ENCODE assay signal across 20 cellular contexts in genomic region chr1:25541425-25541824, GRCh38. TPM values are rescaled to one million over a fixed set of nuclear protein-coding genes. Genes with fewer than 3 reads are reported as not detected.
A peak's percentile ranks its signal among the peaks of the same experiment; 100 is the strongest.
DNase-seq lines count a peak whose midpoint lies in the region; ATAC-seq, FAIRE-seq and TF ChIP-seq lines count a peak whose summit lies in the region.
"Had no signal": no experiment of that assay in that cellular context is flagged by ENCODE, and none has a peak within 500 bp of the region (broad histone marks: within the 10 kb centered on the region; RNA-seq: fewer than 3 reads in every experiment).

No MANE protein-coding gene starts in this region.

- ATAC-seq in activated naive CD8-positive, alpha-beta T cell treated with anti-CD3 and anti-CD28 coated beads, Interleukin-2, amount 50 U/mL, for 24 hours = no peak
- no peak for ATAC-seq in HepG2
- ATAC-seq in natural killer cell treated with Interleukin-12 subunit alpha and Interleukin-12 subunit beta and Interleukin-15 and Interleukin-18, amount 100 ng/mL, for 72 hours = no peak
- ATAC-seq: Right ventricle myocardium inferior had no signal

- WGBS in HepG2 (ENCODE audit: low lambda C conversion rate) = 0% methylated on average over 1 of the region's 1 CpG
- WGBS in neuronal stem cell (ENCODE audit: extremely low coverage in 2 of 2, insufficient read length in 2 of 2, insufficient replicate concordance in 1 of 2), 2 donors = no CpG with 5 or more reads among the region's 1 CpG

- peaks cover 20% of the 10 kb centered on the region for H3K4me1 Mint-ChIP-seq in activated naive CD8-positive, alpha-beta T cell treated with anti-CD3 and anti-CD28 coated beads for 36 hours
- peaks cover 22% of the 10 kb centered on the region for H3K4me1 Mint-ChIP-seq in activated naive CD8-positive, alpha-beta T cell treated with anti-CD3 and anti-CD28 coated beads, Interleukin-2, amount 50 U/mL, for 24 hours
- H3K4me1 Mint-ChIP-seq in natural killer cell treated with Interleukin-12 subunit alpha and Interleukin-12 subunit beta and Interleukin-15 and Interleukin-18, amount 100 ng/mL, for 72 hours (ENCODE audit: low read depth in 2 of 2) = peaks cover 0 to 6% of the 10 kb centered on the region in 2 donors
- peaks cover 14% of the 10 kb centered on the region for H3K4me1 Mint-ChIP-seq in osteocyte (ENCODE audit: unreplicated experiment)

- H3K9me3 ChIP-seq in HepG2 (ENCODE audit: low read length) (no peaks in the 10 kb centered on the region), neuronal stem cell (replicated peaks in 1 of 2; ENCODE audit: control insufficient read depth in 2 of 2, insufficient read depth in 1 of 2, low read depth in 1 of 2, low read length in 2 of 2) (no peaks in the 10 kb centered on the region)
- H3K9me3 ChIP-seq: MG63 had no signal

- POLR2A ChIA-PET in HepG2 (lab: Yijun Ruan, JAX) = no interaction called here

- no peak overlapping the region for H2BK5ac ChIP-seq in neuronal stem cell (ENCODE audit: low read length)

- H3K27me3 ChIP-seq in HepG2 (ENCODE audit: control insufficient read depth in 1 of 2, insufficient read depth in 2 of 2, low read length in 2 of 2) (peaks cover 4 to 9% of the 10 kb centered on the region in 2 experiments; a peak in 4 of 5 replicates), neuronal stem cell (ENCODE audit: control insufficient read depth in 3 of 3, insufficient read depth in 3 of 3, low read depth in 1 of 3, low read length in 3 of 3) (peaks cover 0 to 32% (median 11%) of the 10 kb centered on the region in 3 experiments)
- H3K27me3 ChIP-seq: MG63 had no signal

- no peaks in the 10 kb centered on the region for H4K20me1 ChIP-seq in HepG2 (ENCODE audit: insufficient read depth, low read length)

- TF ChIP-seq POLR2A in HepG2 (IDR thresholded peaks at IDR 0.05; ENCODE audit: insufficient read depth in 1 of 2, low read depth in 2 of 2, low read length in 2 of 2) = no peak

- no peaks in the 10 kb centered on the region for H3K9me3 Mint-ChIP-seq in activated naive CD8-positive, alpha-beta T cell treated with anti-CD3 and anti-CD28 coated beads for 36 hours
- no peaks in the 10 kb centered on the region for H3K9me3 Mint-ChIP-seq in activated naive CD8-positive, alpha-beta T cell treated with anti-CD3 and anti-CD28 coated beads, Interleukin-2, amount 50 U/mL, for 24 hours
- no peaks in the 10 kb centered on the region for H3K9me3 Mint-ChIP-seq in natural killer cell treated with Interleukin-12 subunit alpha and Interleukin-12 subunit beta and Interleukin-15 and Interleukin-18, amount 100 ng/mL, for 72 hours
- H3K9me3 Mint-ChIP-seq in osteocyte (ENCODE audit: unreplicated experiment) = no peaks in the 10 kb centered on the region
- H3K9me3 Mint-ChIP-seq: HFFc6 had no signal

- CTCF ChIA-PET in HepG2 (lab: Yijun Ruan, JAX; ENCODE audit: low intra/inter-chr PET ratio, low total read pairs) = no interaction called here

- no peak overlapping the region for H2BK120ac ChIP-seq in neuronal stem cell (ENCODE audit: low read depth, low read length)

- H3K23ac ChIP-seq in neuronal stem cell (ENCODE audit: low read depth, low read length, poor library complexity) = no peak overlapping the region

- no peak for FAIRE-seq in HepG2 (lab: Jason Lieb, UNC)

- H2BK15ac ChIP-seq in neuronal stem cell (ENCODE audit: low read length) = peak overlapping the region; percentile 32

- H3K27ac ChIP-seq in HepG2 (ENCODE audit: extremely low read length, insufficient read depth, low read length) (no peak overlapping the region), neuronal stem cell (replicated peaks; ENCODE audit: low read length) (no peak overlapping the region)
- H3K27ac ChIP-seq: 22Rv1 had no signal

- no peak for DNase-seq in activated naive CD8-positive, alpha-beta T cell treated with anti-CD3 and anti-CD28 coated beads for 36 hours
- DNase-seq in activated naive CD8-positive, alpha-beta T cell treated with anti-CD3 and anti-CD28 coated beads, Interleukin-2, amount 50 U/mL, for 24 hours = no peak
- DNase-seq in HepG2 (ENCODE audit: low spot score) (peak; percentile 41), neuronal stem cell (ENCODE audit: low spot score) (no peak), SHP77 treated with DMSO at 0.1 percent for 48 hours (lab: John Stamatoyannopoulos, UW) (no peak), osteocyte (ENCODE audit: extremely low spot score, unreplicated experiment) (no peak)
- DNase-seq in stimulated activated CD4-positive, alpha-beta T cell treated with anti-CD3 and anti-CD28 coated beads, Interleukin-4, amount 100 ng/mL, for 1 hour = no peak
- DNase-seq in natural killer cell treated with Interleukin-12 subunit alpha and Interleukin-12 subunit beta and Interleukin-15 and Interleukin-18, amount 100 ng/mL, for 72 hours (ENCODE audit: low spot score) = no peak
- DNase-seq: AML-193, DMS79, HFFc6, MG63, NCI-H1417, NCI-H1694 treated with DMSO at 0.1 percent for 48 hours, NCI-H2081 treated with DMSO at 0.1 percent for 48 hours, NCI-H2171 treated with DMSO at 0.1 percent for 48 hours, NCI-H526, OCI-M1 had no signal

- in situ Hi-C loops in HepG2 (cut with HindIII; ENCODE audit: extremely low pct_ligation_motif_present, low pct_unique_long_range_greater_than_20kb) = no loop called here

- no peaks in the 10 kb centered on the region for H3K27me3 Mint-ChIP-seq in activated naive CD8-positive, alpha-beta T cell treated with anti-CD3 and anti-CD28 coated beads for 36 hours
- no peaks in the 10 kb centered on the region for H3K27me3 Mint-ChIP-seq in activated naive CD8-positive, alpha-beta T cell treated with anti-CD3 and anti-CD28 coated beads, Interleukin-2, amount 50 U/mL, for 24 hours
- H3K27me3 Mint-ChIP-seq in natural killer cell treated with Interleukin-12 subunit alpha and Interleukin-12 subunit beta and Interleukin-15 and Interleukin-18, amount 100 ng/mL, for 72 hours = no peaks in the 10 kb centered on the region
- no peaks in the 10 kb centered on the region for H3K27me3 Mint-ChIP-seq in osteocyte (ENCODE audit: unreplicated experiment)

- TF ChIP-seq RAD21 in HepG2 (CRISPR knock-in tag; IDR thresholded peaks at IDR 0.05) = no peak

- no peak overlapping the region for H2AFZ ChIP-seq in HepG2 (ENCODE audit: low read length)
- H2AFZ ChIP-seq in neuronal stem cell (ENCODE audit: low read length) = no peak overlapping the region

- H3K27ac Mint-ChIP-seq in activated naive CD8-positive, alpha-beta T cell treated with anti-CD3 and anti-CD28 coated beads for 36 hours = peak overlapping the region; percentile 62
- H3K27ac Mint-ChIP-seq in activated naive CD8-positive, alpha-beta T cell treated with anti-CD3 and anti-CD28 coated beads, Interleukin-2, amount 50 U/mL, for 24 hours = no peak overlapping the region
- H3K27ac Mint-ChIP-seq in natural killer cell treated with Interleukin-12 subunit alpha and Interleukin-12 subunit beta and Interleukin-15 and Interleukin-18, amount 100 ng/mL, for 72 hours = no peak overlapping the region
- H3K27ac Mint-ChIP-seq in osteocyte (ENCODE audit: unreplicated experiment) = no peak overlapping the region
- H3K27ac Mint-ChIP-seq: HFFc6 had no signal

- H3K18ac ChIP-seq in neuronal stem cell (ENCODE audit: low read length) = no peak overlapping the region

- H3K36me3 Mint-ChIP-seq in activated naive CD8-positive, alpha-beta T cell treated with anti-CD3 and anti-CD28 coated beads for 36 hours = no peaks in the 10 kb centered on the region
- H3K36me3 Mint-ChIP-seq in activated naive CD8-positive, alpha-beta T cell treated with anti-CD3 and anti-CD28 coated beads, Interleukin-2, amount 50 U/mL, for 24 hours (ENCODE audit: low read depth) = no peaks in the 10 kb centered on the region
- no peaks in the 10 kb centered on the region for H3K36me3 Mint-ChIP-seq in natural killer cell treated with Interleukin-12 subunit alpha and Interleukin-12 subunit beta and Interleukin-15 and Interleukin-18, amount 100 ng/mL, for 72 hours
- H3K36me3 Mint-ChIP-seq in osteocyte (ENCODE audit: unreplicated experiment) = no peaks in the 10 kb centered on the region

- H2AK5ac ChIP-seq in neuronal stem cell (ENCODE audit: low read depth, low read length) = no peak overlapping the region

- H3K79me2 ChIP-seq in HepG2 (ENCODE audit: insufficient read depth, low read length) = no peaks in the 10 kb centered on the region

- H3K4me2 ChIP-seq in HepG2 (ENCODE audit: low read depth, low read length) = peak overlapping the region; percentile 49
- no peak overlapping the region for H3K4me2 ChIP-seq in neuronal stem cell (ENCODE audit: insufficient read depth, low read length, poor library complexity, severe bottlenecking)

- H3K36me3 ChIP-seq in HepG2 (replicated peaks in 1 of 2; ENCODE audit: control insufficient read depth in 1 of 2, insufficient read depth in 2 of 2, low read length in 2 of 2) (no peaks in the 10 kb centered on the region), neuronal stem cell (replicated peaks in 1 of 2; ENCODE audit: control insufficient read depth in 2 of 2, insufficient read depth in 2 of 2, low read length in 2 of 2) (no peaks in the 10 kb centered on the region)
- H3K36me3 ChIP-seq: MG63 had no signal

- H3K4me1 ChIP-seq in HepG2 (ENCODE audit: insufficient read depth, low read length) (peaks cover 58% of the 10 kb centered on the region), neuronal stem cell (ENCODE audit: control insufficient read depth in 2 of 2, insufficient read depth in 1 of 2, low read depth in 1 of 2, low read length in 2 of 2) (peaks cover 10 to 11% of the 10 kb centered on the region in 2 donors)

- no peak overlapping the region for H3K4ac ChIP-seq in neuronal stem cell (ENCODE audit: low read length)

- no TSS peak for BruUV-seq in HepG2 (replicated peaks; lab: Mats Ljungman, UMichigan)

- H3K14ac ChIP-seq in neuronal stem cell (ENCODE audit: low read length) = no peak overlapping the region

- no peak overlapping the region for H4K91ac ChIP-seq in neuronal stem cell (ENCODE audit: low read depth, low read length, poor library complexity)

- no peaks in the 10 kb centered on the region for H3K79me1 ChIP-seq in neuronal stem cell (ENCODE audit: low read depth, low read length)

- intact Hi-C loops in HepG2 (cut with micrococcal nuclease; ENCODE audit: unreplicated experiment) = no loop called here

- no peak overlapping the region for H3K4me3 Mint-ChIP-seq in activated naive CD8-positive, alpha-beta T cell treated with anti-CD3 and anti-CD28 coated beads for 36 hours
- H3K4me3 Mint-ChIP-seq in activated naive CD8-positive, alpha-beta T cell treated with anti-CD3 and anti-CD28 coated beads, Interleukin-2, amount 50 U/mL, for 24 hours = no peak overlapping the region
- no peak overlapping the region for H3K4me3 Mint-ChIP-seq in natural killer cell treated with Interleukin-12 subunit alpha and Interleukin-12 subunit beta and Interleukin-15 and Interleukin-18, amount 100 ng/mL, for 72 hours
- no peak overlapping the region for H3K4me3 Mint-ChIP-seq in osteocyte (ENCODE audit: unreplicated experiment)

- TF ChIP-seq EP300 in HepG2 (IDR thresholded peaks at IDR 0.05; ENCODE audit: low read depth in 2 of 2, low read length in 2 of 2) (no peak), HepG2 (CRISPR knock-in tag; IDR thresholded peaks at IDR 0.05; ENCODE audit: borderline replicate concordance) (no peak)

- H3K4me3 ChIP-seq in HepG2 (replicated peaks in 1 of 3; ENCODE audit: insufficient read depth in 1 of 3, low read depth in 2 of 3, low read length in 3 of 3) (0 out of 6 replicates have a peak overlapping the region, but pooled peaks of 1 of the 3 experiments have one; percentile 22), neuronal stem cell (ENCODE audit: low read length in 2 of 2) (no peak overlapping the region)
- H3K4me3 ChIP-seq: MG63 had no signal

- no peak overlapping the region for H4K8ac ChIP-seq in neuronal stem cell (ENCODE audit: low read depth, low read length)

- TF ChIP-seq CTCF in HepG2 (CRISPR knock-in tag; IDR thresholded peaks at IDR 0.05) = no peak
- TF ChIP-seq CTCF in osteocyte (IDR thresholded peaks at IDR 0.05) = no peak

- no peak overlapping the region for H3K9ac ChIP-seq in HepG2 (ENCODE audit: insufficient read depth, low read depth, low read length)
- H3K9ac ChIP-seq in neuronal stem cell (ENCODE audit: low read depth, low read length, poor library complexity) = no peak overlapping the region

- no peak overlapping the region for H2BK12ac ChIP-seq in neuronal stem cell (ENCODE audit: low read length)

RNA-seq across cellular contexts. Expression of gene LDLRAP1, which starts 2.0 kb away (rescaled TPM):
- total RNA-seq in activated naive CD8-positive, alpha-beta T cell treated with anti-CD3 and anti-CD28 coated beads for 36 hours = 10 to 100 TPM; 14.3 to 17.4 TPM
- total RNA-seq in HepG2 (2016; rRNA removed; fragmentation: Illumina TruSeq; extraction: Trizol) = 6.3 and 7.2 TPM in 2 replicates
- 1.6 and 1.8 TPM in 2 replicates for total RNA-seq in HepG2 (2016; cell fraction: cytosol; rRNA removed; fragmentation: Illumina TruSeq; extraction: Trizol; ENCODE audit: low read depth)
- 5.6 and 7.1 TPM in 2 replicates for total RNA-seq in HepG2 (2016; cell fraction: insoluble cytoplasmic fraction; rRNA removed; fragmentation: Illumina TruSeq; extraction: Trizol)
- 5.1 and 6.4 TPM in 2 replicates for total RNA-seq in HepG2 (2016; cell fraction: membrane; rRNA removed; fragmentation: Illumina TruSeq; extraction: Trizol)
- total RNA-seq in HepG2 (2016; cell fraction: nucleus; rRNA removed; fragmentation: Illumina TruSeq; extraction: Trizol) = 4.2 and 4.7 TPM in 2 replicates
- polyA plus RNA-seq in HepG2 (2011; rRNA removed) = 12.1 and 13.7 TPM in 2 replicates
- polyA plus RNA-seq in HepG2 (2011; cell fraction: cytosol; rRNA removed) = 9.5 and 10.4 TPM in 2 replicates
- 22.0 and 26.7 TPM in 2 replicates for polyA plus RNA-seq in HepG2 (2011; cell fraction: nucleus; rRNA removed)
- polyA plus RNA-seq in HepG2 (2012) = 7.7 and 7.8 TPM in 2 replicates
- polyA plus RNA-seq in HepG2 (2016; cell fraction: cytosol; fragmentation: Illumina TruSeq; extraction: Trizol; ENCODE audit: low read depth) = 1.6 and 1.8 TPM in 2 replicates
- polyA plus RNA-seq in HepG2 (2016; cell fraction: insoluble cytoplasmic fraction; fragmentation: Illumina TruSeq; extraction: Trizol; ENCODE audit: low read depth) = 7.0 and 8.1 TPM in 2 replicates
- 4.6 and 4.8 TPM in 2 replicates for polyA plus RNA-seq in HepG2 (2016; cell fraction: membrane; fragmentation: Illumina TruSeq; extraction: Trizol; ENCODE audit: low read depth)
- polyA plus RNA-seq in HepG2 (2016; cell fraction: nucleus; fragmentation: Illumina TruSeq; extraction: Trizol; ENCODE audit: insufficient read depth, low read depth) = 12.0 and 13.6 TPM in 2 replicates
- 12.3 and 19.3 TPM in 2 replicates for polyA minus RNA-seq in HepG2 (2011; rRNA and poly(A)+ RNA removed; ENCODE audit: low replicate concordance)
- 6.8 and 10.5 TPM in 2 replicates for polyA minus RNA-seq in HepG2 (2011; cell fraction: cytosol; rRNA and poly(A)+ RNA removed)
- 6.1 and 6.2 TPM in 2 replicates for polyA minus RNA-seq in HepG2 (2011; cell fraction: nucleus; rRNA and poly(A)+ RNA removed)
- 5.0 TPM for polyA plus RNA-seq in neuronal stem cell (2013, experiment 1 of 2)
- 5.4 TPM for polyA plus RNA-seq in neuronal stem cell (2013, experiment 2 of 2)
- 1 to 10 TPM; 2.4 to 4.1 TPM for total RNA-seq in natural killer cell treated with Interleukin-12 subunit alpha and Interleukin-12 subunit beta and Interleukin-15 and Interleukin-18, amount 100 ng/mL, for 72 hours
- total RNA-seq in osteocyte = 31.3 and 34.3 TPM in 2 replicates
